33 cellular contexts compared by ENCODE assay signal in genomic region chr7:107467972-107468371, GRCh38. TPM values are rescaled to one million over a fixed set of nuclear protein-coding genes. Genes with fewer than 3 reads are reported as not detected.
"Had no signal": no experiment of that assay in that cellular context is flagged by ENCODE, and none has a peak within 500 bp of the region (broad histone marks: within the 10 kb centered on the region; RNA-seq: fewer than 3 reads in every experiment).

No MANE protein-coding gene starts in this region.

- DNase-seq: activated B cell treated with CpG ODN at 0.5 μM for 24 hours; activated CD4-positive, alpha-beta T cell treated with anti-CD3 and anti-CD28 coated beads for 48 hours; activated CD4-positive, alpha-beta T cell treated with anti-CD3 and anti-CD28 coated beads, Interleukin-2, amount 50 U/mL, for 1 hour; activated CD4-positive, alpha-beta T cell treated with anti-CD3 and anti-CD28 coated beads, Interleukin-2, amount 50 U/mL, for 48 hours; activated CD8-positive, alpha-beta memory T cell treated with anti-CD3 and anti-CD28 coated beads for 24 hours; activated CD8-positive, alpha-beta T cell treated with anti-CD3 and anti-CD28 coated beads for 36 hours; activated effector memory CD4-positive, alpha-beta T cell treated with Interleukin-2 at 50 U/mL for 16 hours; activated gamma-delta T cell treated with Interleukin-2 at 50 U/mL for 16 hours; activated naive CD4-positive, alpha-beta T cell treated with anti-CD3 and anti-CD28 coated beads, Interleukin-2, amount 50 U/mL, for 16 hours; activated naive CD4-positive, alpha-beta T cell treated with Interleukin-2 at 50 U/mL for 16 hours; activated T-cell treated with anti-CD3 and anti-CD28 coated beads, Interleukin-2, amount 50 U/mL, for 4 hours; amniotic stem cell; anterior cingulate cortex; brain microvascular endothelial cell; caudate nucleus; cerebellar nuclear complex; colonic mucosa; effector CD8-positive, alpha-beta T cell; esophagus squamous epithelium; foreskin melanocyte; T-helper 17 cell; T1000; WERI-Rb-1 had no signal

- H3K36me3 ChIP-seq: brain microvascular endothelial cell, colonic mucosa, esophagus squamous epithelium, gastroesophageal sphincter, WERI-Rb-1 had no signal

- H3K27ac ChIP-seq: brain microvascular endothelial cell, colonic mucosa, epithelial cell of prostate, esophagus squamous epithelium, gastroesophageal sphincter, WERI-Rb-1 had no signal

- H3K4me1 ChIP-seq: colonic mucosa, esophagus squamous epithelium had no signal

- ATAC-seq: activated CD4-positive, CD25-positive, alpha-beta regulatory T cell treated with anti-CD3 and anti-CD28 coated beads, Interleukin-2, amount 50 U/mL, for 24 hours; activated CD8-positive, alpha-beta T cell treated with anti-CD3 and anti-CD28 coated beads for 36 hours; activated T-cell treated with anti-CD3 and anti-CD28 coated beads, Interleukin-2, amount 50 U/mL, for 4 hours; activated T-helper 17 cell treated with anti-CD3 and anti-CD28 coated beads, Interleukin-2, amount 50 U/mL, for 72 hours; gastroesophageal sphincter; T-helper 17 cell had no signal

- H3K27me3 ChIP-seq: brain microvascular endothelial cell, colonic mucosa, esophagus squamous epithelium, gastroesophageal sphincter had no signal

- H3K4me3 ChIP-seq: colonic mucosa, esophagus squamous epithelium, gastroesophageal sphincter had no signal

- H3K9me3 ChIP-seq: colonic mucosa, esophagus squamous epithelium, gastroesophageal sphincter had no signal

RNA-seq across cellular contexts. Expression of gene GPR22, which starts 1.9 kb away (rescaled TPM):
- total RNA-seq: activated B cell treated with CpG ODN at 0.5 μM for 24 hours; activated CD8-positive, alpha-beta T cell treated with anti-CD3 and anti-CD28 coated beads for 36 hours; activated T-cell treated with anti-CD3 and anti-CD28 coated beads, Interleukin-2, amount 50 U/mL, for 4 hours; activated T-helper 17 cell treated with anti-CD3 and anti-CD28 coated beads, Interleukin-2, amount 50 U/mL, for 72 hours; astrocyte; dermis microvascular lymphatic vessel endothelial cell; endothelial cell of umbilical vein; esophagus squamous epithelium; fibroblast of lung; gastroesophageal sphincter; glomerular endothelial cell; T-helper 17 cell had no signal
- polyA plus RNA-seq: endothelial cell of umbilical vein, esophagus, fibroblast of lung had no signal
